9 cellular contexts compared by ENCODE assay signal in genomic region chr20:49275634-49276033, GRCh38. TPM values are rescaled to one million over a fixed set of nuclear protein-coding genes. Genes with fewer than 3 reads are reported as not detected.
DNase-seq lines count a peak whose midpoint lies in the region; ATAC-seq and TF ChIP-seq lines count a peak whose summit lies in the region.
"Had no signal": no experiment of that assay in that cellular context is flagged by ENCODE, and none has a peak within 500 bp of the region (broad histone marks: within the 10 kb centered on the region; RNA-seq: fewer than 3 reads in every experiment).

No MANE protein-coding gene starts in this region.

- peaks cover 27% of the 10 kb centered on the region for H3K4me1 ChIP-seq in RWPE2 (ENCODE audit: insufficient read depth, poor library complexity, severe bottlenecking)
- H3K4me1 ChIP-seq in esophagus muscularis mucosa: peaks cover 32 to 78% (median 68%) of the 10 kb centered on the region in 4 donors
- peaks cover 14% of the 10 kb centered on the region for H3K4me1 ChIP-seq in smooth muscle cell (ENCODE audit: low read depth)

- H3K27ac ChIP-seq in RWPE2 (ENCODE audit: poor library complexity, severe bottlenecking) (peak overlapping the region; percentile 87), esophagus muscularis mucosa (replicated peaks in 1 of 4) (peak overlapping the region; percentile 91 to 99 (median 96)), smooth muscle cell (ENCODE audit: low read depth) (peak overlapping the region; percentile 97)

- H3K36me3 ChIP-seq in RWPE2 (ENCODE audit: low read depth): peaks cover 76% of the 10 kb centered on the region
- H3K36me3 ChIP-seq in esophagus muscularis mucosa: peaks cover 18 to 64% (median 49%) of the 10 kb centered on the region in 4 donors
- H3K36me3 ChIP-seq in smooth muscle cell (ENCODE audit: low read depth): peaks cover 14% of the 10 kb centered on the region

- H3K27me3 ChIP-seq in RWPE2 (ENCODE audit: insufficient read depth, poor library complexity, severe bottlenecking): no peaks in the 10 kb centered on the region
- no peaks in the 10 kb centered on the region for H3K27me3 ChIP-seq in esophagus muscularis mucosa
- H3K27me3 ChIP-seq in smooth muscle cell (ENCODE audit: low read depth): no peaks in the 10 kb centered on the region

- no peak overlapping the region for H3K9ac ChIP-seq in smooth muscle cell (ENCODE audit: low read depth)

- H4K20me1 ChIP-seq in smooth muscle cell (ENCODE audit: low read depth): peaks cover 51% of the 10 kb centered on the region

- intact Hi-C loops in esophagus muscularis mucosa (cut with DNase I): no loop called here

- H3K4me3 ChIP-seq in RWPE2 (ENCODE audit: severe bottlenecking) (no peak overlapping the region), esophagus muscularis mucosa (peak overlapping the region in 3 of 4 donors; percentile 77 to 97 (median 77)), smooth muscle cell (no peak overlapping the region)

- no peak overlapping the region for H2AFZ ChIP-seq in smooth muscle cell (ENCODE audit: low read depth)

- 59% methylated on average over 2 of the region's 2 CpGs for WGBS in esophagus muscularis mucosa
- WGBS in smooth muscle cell (ENCODE audit: low lambda C conversion rate): 47% methylated on average over 2 of the region's 2 CpGs

- H3K4me2 ChIP-seq in smooth muscle cell: peak overlapping the region; percentile 87

- no peak for TF ChIP-seq POLR2A in esophagus muscularis mucosa (IDR thresholded peaks at IDR 0.05; ENCODE audit: low read depth)

- H3F3A ChIP-seq in smooth muscle cell (ENCODE audit: low read depth): peaks cover 8% of the 10 kb centered on the region

- peak; percentile 16; the same call in 2 of the 3 replicates for ATAC-seq in RWPE2 (ENCODE audit: low read depth)

- H3K9me3 ChIP-seq in RWPE2 (ENCODE audit: severe bottlenecking) (peaks cover 4% of the 10 kb centered on the region), esophagus muscularis mucosa (peaks cover 0 to 3% (median 1%) of the 10 kb centered on the region in 4 donors), smooth muscle cell (replicated peaks; ENCODE audit: low read depth) (no peaks in the 10 kb centered on the region)

- H3K79me2 ChIP-seq in smooth muscle cell (ENCODE audit: low read depth): peaks cover 76% of the 10 kb centered on the region

- TF ChIP-seq EP300 in esophagus muscularis mucosa (IDR thresholded peaks at IDR 0.05): no peak

- TF ChIP-seq CTCF in RWPE2 (IDR thresholded peaks at IDR 0.05; ENCODE audit: poor library complexity, severe bottlenecking) (no peak), esophagus muscularis mucosa (IDR thresholded peaks at IDR 0.05) (no peak), smooth muscle cell (IDR thresholded peaks at IDR 0.05; ENCODE audit: borderline replicate concordance, insufficient read depth, poor library complexity, severe bottlenecking) (no peak)

- peak; percentile 48 for DNase-seq in NCI-H82 (lab: John Stamatoyannopoulos, UW)
- DNase-seq in NCI-H82 treated with DMSO at 0.1 percent for 48 hours (lab: John Stamatoyannopoulos, UW; ENCODE audit: unreplicated experiment): no peak
- DNase-seq in RWPE2 (ENCODE audit: low spot score): no peak
- no peak for DNase-seq in esophagus muscularis mucosa (ENCODE audit: extremely low spot score)
- no peak for DNase-seq in smooth muscle cell (lab: John Stamatoyannopoulos, UW; ENCODE audit: unreplicated experiment)
- DNase-seq in NCI-H748 treated with DMSO at 0.1 percent for 48 hours (lab: John Stamatoyannopoulos, UW): no peak
- no peak for DNase-seq in NCI-H2227 treated with DMSO at 0.1 percent for 48 hours (lab: John Stamatoyannopoulos, UW)
- DNase-seq in COR-L47 (lab: John Stamatoyannopoulos, UW): no peak
- DNase-seq: NCI-H510A had no signal

RNA-seq across cellular contexts. Expression of gene ZNFX1, which starts 2.2 kb away (rescaled TPM):
- total RNA-seq in esophagus muscularis mucosa (10 to 100 TPM; 35.7 to 46.7 (median 41.3) TPM), smooth muscle cell (15.9 and 17.4 TPM in 2 replicates)
- polyA plus RNA-seq in smooth muscle cell: 16.4 and 18.0 TPM in 2 replicates

RNA-seq across cellular contexts. Expression of gene DDX27, which starts 56.4 kb away (rescaled TPM):
- 10 to 100 TPM; 25.7 to 35.0 (median 30.2) TPM for total RNA-seq in esophagus muscularis mucosa
- 19.6 and 20.7 TPM in 2 replicates for total RNA-seq in smooth muscle cell
- 28.3 and 39.3 TPM in 2 replicates for polyA plus RNA-seq in smooth muscle cell

Comparison
In these comparisons a context has a peak if more than half of its experiments do, and no peak if none do; other contexts are left out.
1. H3K4me3 ChIP-seq: peak in esophagus muscularis mucosa (3 of 4); none in RWPE2 (single experiment) and smooth muscle cell (single experiment).
2. Peak in every context shown above with its lines, with median percentiles within 50 percentile points of each other: H3K27ac ChIP-seq.